ENCODE assay signal across 14 cellular contexts in the genomic region with DNA sequence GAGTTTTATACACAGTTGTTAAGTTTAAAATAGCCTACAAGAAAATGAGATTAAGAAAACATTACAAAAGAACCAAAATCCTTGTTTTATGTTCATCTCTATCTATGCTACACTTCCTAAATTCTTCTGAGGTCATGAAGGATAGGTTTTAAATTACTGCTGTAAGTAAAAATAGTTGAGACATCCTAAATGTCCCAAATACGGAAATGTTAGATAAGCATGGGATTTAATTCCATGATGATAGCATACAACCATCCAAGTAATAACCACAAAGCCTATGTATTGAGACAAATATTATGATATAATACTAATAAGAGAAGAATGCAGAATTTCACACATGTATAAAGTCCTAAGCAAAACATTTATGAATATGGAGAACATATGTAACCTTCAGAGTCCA. TPM values are rescaled to one million over a fixed set of nuclear protein-coding genes. Genes with fewer than 3 reads are reported as not detected.
DNase-seq lines count a peak whose midpoint lies in the region; ATAC-seq and TF ChIP-seq lines count a peak whose summit lies in the region.
"Had no signal": no experiment of that assay in that cellular context is flagged by ENCODE, and none has a peak within 500 bp of the region (broad histone marks: within the 10 kb centered on the region; RNA-seq: fewer than 3 reads in every experiment).

No MANE protein-coding gene starts in this region.

- H2BK5ac ChIP-seq in mesenchymal stem cell (ENCODE audit: low read depth, low read length, poor library complexity, severe bottlenecking): no peak overlapping the region

- peaks cover 2% of the 10 kb centered on the region for H3K4me1 ChIP-seq in mesenchymal stem cell (ENCODE audit: control insufficient read depth, insufficient read depth, low read depth, low read length)
- H3K4me1 ChIP-seq: BE2C had no signal

- no CpG with 5 or more reads among the region's 1 CpG for WGBS in mesenchymal stem cell

- H3K36me3 Mint-ChIP-seq in endothelial cell (ENCODE audit: low read depth, unreplicated experiment): no peaks in the 10 kb centered on the region

- H3K9me3 Mint-ChIP-seq in endothelial cell (ENCODE audit: unreplicated experiment): no peaks in the 10 kb centered on the region
- H3K9me3 Mint-ChIP-seq: CD4-positive, alpha-beta T cell; GM23338 had no signal

- no peak overlapping the region for H2BK15ac ChIP-seq in mesenchymal stem cell (ENCODE audit: low read depth, poor library complexity, severe bottlenecking)

- no peak overlapping the region for H3K9ac ChIP-seq in mesenchymal stem cell (ENCODE audit: low read length)

- H4K91ac ChIP-seq in mesenchymal stem cell (ENCODE audit: low read length): no peak overlapping the region

- no peak overlapping the region for H3K4me3 Mint-ChIP-seq in endothelial cell (ENCODE audit: unreplicated experiment)
- H3K4me3 Mint-ChIP-seq: CD4-positive, alpha-beta T cell; GM23338 had no signal

- H3K18ac ChIP-seq in mesenchymal stem cell (ENCODE audit: low read depth in 1 of 2, low read length in 2 of 2): no peak overlapping the region

- H3K4me3 ChIP-seq in brain microvascular endothelial cell (ENCODE audit: low read depth, low read length): no peak overlapping the region
- no peak overlapping the region for H3K4me3 ChIP-seq in mesenchymal stem cell (ENCODE audit: insufficient read depth in 1 of 2, low read depth in 1 of 2, low read length in 2 of 2)
- H3K4me3 ChIP-seq: GM23338, MG63 had no signal

- no peak overlapping the region for H2BK120ac ChIP-seq in mesenchymal stem cell (ENCODE audit: low read depth, low read length)

- no peak overlapping the region for H3K4ac ChIP-seq in mesenchymal stem cell (ENCODE audit: low read depth in 1 of 2, low read length in 2 of 2)

- intact Hi-C loops in sciatic nerve (cut with DNase I): no loop called here

- H3K27me3 Mint-ChIP-seq in endothelial cell (ENCODE audit: unreplicated experiment): no peaks in the 10 kb centered on the region

- H3K36me3 ChIP-seq in brain microvascular endothelial cell (replicated peaks) (no peaks in the 10 kb centered on the region), mesenchymal stem cell (ENCODE audit: control insufficient read depth in 1 of 2, insufficient read depth in 2 of 2, low read depth in 1 of 2, low read length in 2 of 2) (no peaks in the 10 kb centered on the region)
- H3K36me3 ChIP-seq: BE2C had no signal

- DNase-seq in HS-5 (ENCODE audit: low read depth) (peak; percentile 31), brain microvascular endothelial cell (no peak), mesenchymal stem cell (peak; percentile 40), endothelial cell (ENCODE audit: low spot score) (no peak), sciatic nerve (ENCODE audit: low spot score) (no peak), SKM-1 treated with dmso at 0.1 percent for 144 hours (lab: John Stamatoyannopoulos, UW; ENCODE audit: unreplicated experiment) (no peak)
- DNase-seq: BE2C; CD4-positive, alpha-beta T cell; MG63; NCI-H1092 treated with DMSO at 0.1 percent for 48 hours; NCI-H1694; NCI-H524 treated with DMSO at 0.1 percent for 48 hours had no signal

- no peak overlapping the region for H2AK5ac ChIP-seq in mesenchymal stem cell (ENCODE audit: low read length, severe bottlenecking)

- in situ Hi-C loops in brain microvascular endothelial cell (cut with HindIII; ENCODE audit: low pct_ligation_motif_present, low sequenced_read_pairs): no loop called here

- no peaks in the 10 kb centered on the region for H3K9me3 ChIP-seq in mesenchymal stem cell (ENCODE audit: control insufficient read depth, low read length)
- H3K9me3 ChIP-seq: BE2C, MG63 had no signal

- H3K23ac ChIP-seq in mesenchymal stem cell (ENCODE audit: low read length in 2 of 2): no peak overlapping the region

- no peak overlapping the region for H4K8ac ChIP-seq in mesenchymal stem cell (ENCODE audit: low read length)

- no peak overlapping the region for H3K27ac Mint-ChIP-seq in endothelial cell (ENCODE audit: unreplicated experiment)
- H3K27ac Mint-ChIP-seq: CD4-positive, alpha-beta T cell; GM23338 had no signal

- ATAC-seq in sciatic nerve: no peak
- ATAC-seq in GM21447 (IDR thresholded peaks at IDR 0.05; ENCODE audit: unreplicated experiment): no peak
- ATAC-seq: GM23338 had no signal

- no peak overlapping the region for H2BK12ac ChIP-seq in mesenchymal stem cell (ENCODE audit: low read length in 2 of 2)

- no peak overlapping the region for H3K4me2 ChIP-seq in mesenchymal stem cell (ENCODE audit: low read length, poor library complexity, severe bottlenecking)
- H3K4me2 ChIP-seq: GM23338 had no signal

- H3K27ac ChIP-seq in brain microvascular endothelial cell (peak overlapping the region; percentile 82), mesenchymal stem cell (ENCODE audit: low read length, poor library complexity, severe bottlenecking) (no peak overlapping the region)

- H3K4me1 Mint-ChIP-seq in endothelial cell (ENCODE audit: unreplicated experiment): peaks cover 9% of the 10 kb centered on the region

- TF ChIP-seq CTCF in brain microvascular endothelial cell (IDR thresholded peaks at IDR 0.05; ENCODE audit: low read depth, low read length, missing control alignments) (no peak), endothelial cell (IDR thresholded peaks at IDR 0.05; ENCODE audit: unreplicated experiment) (no peak)

- H3K27me3 ChIP-seq in brain microvascular endothelial cell (replicated peaks) (no peaks in the 10 kb centered on the region), mesenchymal stem cell (ENCODE audit: control insufficient read depth in 1 of 2, insufficient read depth in 1 of 2, low read length in 2 of 2) (no peaks in the 10 kb centered on the region)
- H3K27me3 ChIP-seq: BE2C, MG63 had no signal

- no peak overlapping the region for H2AFZ ChIP-seq in mesenchymal stem cell (ENCODE audit: low read depth, low read length)
- H2AFZ ChIP-seq: GM23338 had no signal

- H3K14ac ChIP-seq in mesenchymal stem cell (ENCODE audit: low read length in 2 of 2): no peak overlapping the region

- H3K79me1 ChIP-seq in mesenchymal stem cell (replicated peaks; ENCODE audit: low read length, poor library complexity, severe bottlenecking): no peaks in the 10 kb centered on the region

RNA-seq across cellular contexts. Expression of a gene that starts 34.1 kb away (rescaled TPM):
- 87.2 TPM for polyA plus RNA-seq in mesenchymal stem cell (2013, experiment 1 of 2)
- polyA plus RNA-seq in mesenchymal stem cell (2013, experiment 2 of 2): 82.9 TPM
- 8.4 TPM for total RNA-seq in endothelial cell (ENCODE audit: unreplicated experiment)
- 26.8 TPM for total RNA-seq in sciatic nerve
- total RNA-seq: CD4-positive, alpha-beta T cell had no signal

Comparison
In these comparisons a context has a peak if more than half of its experiments do, and no peak if none do; other contexts are left out.
1. DNase-seq: peak in HS-5 (single experiment) and mesenchymal stem cell (single experiment); none in brain microvascular endothelial cell (single experiment), endothelial cell (single experiment), sciatic nerve (single experiment) and SKM-1 treated with dmso at 0.1 percent for 144 hours (single experiment).